In genomic region chr3:117898722-117899121, GRCh38 we compare ENCODE assay signal across 11 cellular contexts.
DNase-seq lines count a peak whose midpoint lies in the region; ATAC-seq and TF ChIP-seq lines count a peak whose summit lies in the region.
"Had no signal": no experiment of that assay in that cellular context is flagged by ENCODE, and none has a peak within 500 bp of the region (broad histone marks: within the 10 kb centered on the region; RNA-seq: fewer than 3 reads in every experiment).

No MANE protein-coding gene starts in this region.

- no peak overlapping the region for H3K27ac Mint-ChIP-seq in Calu3 (ENCODE audit: unreplicated experiment)
- H3K27ac Mint-ChIP-seq: activated T-helper 2 cell treated with anti-CD3 and anti-CD28 coated beads, Interferon-gamma antibody, Interleukin-2, Interleukin-4, amounts not matched to agents 10 μg/mL and 5 μg/mL and 100 μg/mL, durations not matched to agents 14 hours and 24 hours and 36 hours; memory B cell had no signal

- peak; percentile 36 for TF ChIP-seq CTCF in Calu3 (IDR thresholded peaks at IDR 0.05; ENCODE audit: unreplicated experiment)
- peak; percentile 54 for TF ChIP-seq CTCF in foreskin keratinocyte (conservative IDR thresholded peaks at IDR 0.05)
- peak in 3 of 6 experiments; percentile 11 to 46 (median 20) for TF ChIP-seq CTCF in Peyer's patch (IDR thresholded peaks at IDR 0.05)

- H3K4me3 Mint-ChIP-seq in Calu3 (ENCODE audit: low read depth, unreplicated experiment), result no peak overlapping the region
- H3K4me3 Mint-ChIP-seq: memory B cell had no signal

- H3K27me3 ChIP-seq in foreskin keratinocyte (no peaks in the 10 kb centered on the region), Peyer's patch (no peaks in the 10 kb centered on the region)

- no peaks in the 10 kb centered on the region for H3K9me3 Mint-ChIP-seq in Calu3 (ENCODE audit: low read depth, unreplicated experiment)

- H3K36me3 Mint-ChIP-seq in Calu3 (ENCODE audit: insufficient read depth, unreplicated experiment), result no peaks in the 10 kb centered on the region
- H3K36me3 Mint-ChIP-seq: memory B cell had no signal

- H3K4me1 Mint-ChIP-seq in Calu3 (ENCODE audit: low read depth, unreplicated experiment), result no peaks in the 10 kb centered on the region
- H3K4me1 Mint-ChIP-seq: memory B cell had no signal

- DNase-seq in Calu3, result peak; percentile 11
- DNase-seq in NCI-H69 (lab: John Stamatoyannopoulos, UW), result peak; percentile 1
- peak in 1 of 2 donors; percentile 12 for DNase-seq in foreskin keratinocyte
- no peak for DNase-seq in RKO (ENCODE audit: low spot score)
- DNase-seq in DMS153 (lab: John Stamatoyannopoulos, UW), result no peak
- no peak for DNase-seq in NCI-H524 (lab: John Stamatoyannopoulos, UW)
- DNase-seq in Peyer's patch, result no peak
- DNase-seq: NCI-H345 had no signal

- no peaks in the 10 kb centered on the region for H3K27me3 Mint-ChIP-seq in Calu3 (ENCODE audit: unreplicated experiment)

- TF ChIP-seq POLR2A in Peyer's patch (IDR thresholded peaks at IDR 0.05), result no peak

- no TSS peak for BruUV-seq in Calu3 (replicated peaks; lab: Mats Ljungman, UMichigan)

- no peak overlapping the region for H3K4me3 ChIP-seq in Peyer's patch

- CTCF ChIA-PET in Calu3 (lab: Charles Lee), result interaction anchor here (0.8 kb wide), 1 partner anchor 1033 kb away, joined by 3 read pairs; no protein-coding TSS in a partner anchor

- ATAC-seq in GM21723 (IDR thresholded peaks at IDR 0.05; ENCODE audit: unreplicated experiment) (peak; percentile 81), foreskin keratinocyte (peak; percentile 48)

- H3K4me1 ChIP-seq in foreskin keratinocyte, result no peaks in the 10 kb centered on the region
- H3K4me1 ChIP-seq in Peyer's patch, result no peaks in the 10 kb centered on the region

- H3K27ac ChIP-seq in foreskin keratinocyte, result no peak overlapping the region
- H3K27ac ChIP-seq in Peyer's patch, result no peak overlapping the region

- intact Hi-C loops in Calu3 (cut with micrococcal nuclease; ENCODE audit: unreplicated experiment), result loop anchor here (10.0 kb wide), 1 partner anchor 164 kb away; no protein-coding TSS in a partner anchor

- H3K9me3 ChIP-seq in Peyer's patch, result no peaks in the 10 kb centered on the region

- no peaks in the 10 kb centered on the region for H3K36me3 ChIP-seq in Peyer's patch

Comparison
In these comparisons a context has a peak if more than half of its experiments do, and no peak if none do; other contexts are left out.
1. DNase-seq: peak in Calu3 (single experiment) and NCI-H69 (single experiment); none in RKO (single experiment), DMS153 (single experiment), NCI-H524 (0 of 2) and Peyer's patch (0 of 3).